In the genomic region with DNA sequence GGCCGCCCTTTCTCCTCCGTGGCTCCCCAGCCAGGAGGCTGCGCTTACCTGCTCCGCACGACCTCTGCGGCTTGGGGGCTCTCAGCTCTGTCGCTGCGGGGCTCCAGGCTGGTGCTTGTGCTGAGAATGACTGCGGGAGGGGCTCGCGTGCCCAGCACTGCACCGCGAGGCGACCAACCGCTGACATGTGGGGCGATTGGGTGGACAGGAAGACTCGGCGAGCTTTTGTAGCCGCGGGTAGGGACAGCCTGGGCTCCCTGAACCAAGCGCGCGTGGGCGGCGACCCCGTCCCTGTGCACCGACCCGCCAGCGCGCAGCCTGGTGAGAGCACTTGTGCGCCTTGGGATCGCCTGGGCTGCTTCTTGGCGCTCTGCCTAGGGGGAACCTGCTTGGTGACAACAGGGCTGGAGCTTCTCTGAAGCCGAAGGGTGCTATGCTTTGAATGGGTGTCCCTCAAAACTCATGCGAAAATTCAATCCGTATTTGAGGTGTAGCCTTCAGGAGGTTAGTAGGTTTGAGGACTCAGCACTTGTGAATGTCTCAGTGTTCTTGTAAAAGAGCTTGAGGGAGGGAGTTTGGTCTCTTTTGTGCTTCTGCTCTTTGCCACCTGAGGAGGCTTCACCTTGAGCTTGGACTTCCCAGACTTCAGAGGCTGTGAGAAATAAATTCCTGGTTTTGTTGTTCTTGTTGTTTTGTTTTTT, we compare ENCODE assay signal across 8 cellular contexts. TPM values are rescaled to one million over a fixed set of nuclear protein-coding genes. Genes with fewer than 3 reads are reported as not detected.
DNase-seq lines count a peak whose midpoint lies in the region; ATAC-seq and TF ChIP-seq lines count a peak whose summit lies in the region.

No MANE protein-coding gene starts in this region.

- H3K36me3 ChIP-seq in stomach, result no peaks in the 10 kb centered on the region

- H3K27ac Mint-ChIP-seq in activated CD8-positive, alpha-beta T cell treated with anti-CD3 and anti-CD28 coated beads for 36 hours, result no peak overlapping the region

- H3K27ac ChIP-seq in stomach, result no peak overlapping the region

- DNase-seq in AG20443 (ENCODE audit: low spot score), result peak; percentile 54
- peak; percentile 38 for DNase-seq in activated CD8-positive, alpha-beta T cell treated with anti-CD3 and anti-CD28 coated beads for 36 hours
- peak; percentile 65 for DNase-seq in stomach
- no peak for DNase-seq in stimulated activated CD4-positive, alpha-beta T cell treated with anti-CD3 and anti-CD28 coated beads, Interleukin-12 subunit alpha, Interleukin-12 subunit beta, amount 100 ng/mL, for 4 hours

- H3K4me1 ChIP-seq in stomach, result peaks cover 6 to 9% (median 8%) of the 10 kb centered on the region in 4 donors

- TF ChIP-seq CTCF in activated CD8-positive, alpha-beta T cell treated with anti-CD3 and anti-CD28 coated beads for 36 hours (IDR thresholded peaks at IDR 0.05), result no peak
- no peak for TF ChIP-seq CTCF in stomach (IDR thresholded peaks at IDR 0.05)

- POLR2A ChIA-PET in activated CD8-positive, alpha-beta T cell treated with anti-CD3 and anti-CD28 coated beads for 36 hours (lab: Charles Lee), result interaction anchor here (0.5 kb wide), 1 partner anchor 205 kb away, joined by 3 read pairs; no protein-coding TSS in a partner anchor

- H3K27me3 Mint-ChIP-seq in activated CD8-positive, alpha-beta T cell treated with anti-CD3 and anti-CD28 coated beads for 36 hours, result peaks cover 31% of the 10 kb centered on the region

- peak; percentile 65 for ATAC-seq in GM21529 (IDR thresholded peaks at IDR 0.05; ENCODE audit: unreplicated experiment)
- peak; percentile 42 for ATAC-seq in activated CD8-positive, alpha-beta T cell treated with anti-CD3 and anti-CD28 coated beads for 36 hours
- no peak for ATAC-seq in GM19035 (IDR thresholded peaks at IDR 0.05; ENCODE audit: unreplicated experiment)
- ATAC-seq in HG03354 (IDR thresholded peaks at IDR 0.05; ENCODE audit: poor library complexity, severe bottlenecking, unreplicated experiment), result no peak

- intact Hi-C loops in activated CD8-positive, alpha-beta T cell treated with anti-CD3 and anti-CD28 coated beads for 36 hours (cut with micrococcal nuclease), result loop anchor here (10.0 kb wide), 1 partner anchor 456 kb away; no protein-coding TSS in a partner anchor
- intact Hi-C loops in stomach (cut with DNase I; ENCODE audit: low total_unique reads), result no loop called here

- peaks cover 0 to 13% (median 8%) of the 10 kb centered on the region in 4 donors for H3K9me3 ChIP-seq in stomach

- H3K4me3 ChIP-seq in iPS-11a (ENCODE audit: low read depth, low read length) (peak overlapping the region; percentile 20), stomach (peak overlapping the region; percentile 39 to 42 (median 41))

- no peak overlapping the region for H3K4me3 Mint-ChIP-seq in activated CD8-positive, alpha-beta T cell treated with anti-CD3 and anti-CD28 coated beads for 36 hours

- peaks cover 0 to 40% (median 13%) of the 10 kb centered on the region in 3 donors for H3K27me3 ChIP-seq in stomach

- TF ChIP-seq POLR2A in stomach (IDR thresholded peaks at IDR 0.05), result no peak

- no peaks in the 10 kb centered on the region for H3K4me1 Mint-ChIP-seq in activated CD8-positive, alpha-beta T cell treated with anti-CD3 and anti-CD28 coated beads for 36 hours (ENCODE audit: low read depth)

- 2 to 4% (median 3%) methylated on average over 17 to 36 of the region's 36 CpGs for WGBS in stomach, 5 donors

- CTCF ChIA-PET in activated CD8-positive, alpha-beta T cell treated with anti-CD3 and anti-CD28 coated beads for 36 hours (lab: Charles Lee), result interaction anchor here (0.9 kb wide), 1 partner anchor 9 kb away, joined by 3 read pairs; no protein-coding TSS in a partner anchor

- no peak for TF ChIP-seq EP300 in stomach (IDR thresholded peaks at IDR 0.05)

- H3K36me3 Mint-ChIP-seq in activated CD8-positive, alpha-beta T cell treated with anti-CD3 and anti-CD28 coated beads for 36 hours (ENCODE audit: low read depth), result no peaks in the 10 kb centered on the region

- peaks cover 10% of the 10 kb centered on the region for H3K9me3 Mint-ChIP-seq in activated CD8-positive, alpha-beta T cell treated with anti-CD3 and anti-CD28 coated beads for 36 hours

RNA-seq across cellular contexts. Expression of gene IL12A, which starts 50.4 kb away (rescaled TPM):
- not detected for total RNA-seq in activated CD8-positive, alpha-beta T cell treated with anti-CD3 and anti-CD28 coated beads for 36 hours
- total RNA-seq in stomach, result 10 to 100 TPM in 1 of 5 donors, 1 to 10 TPM in 1, not detected in 3; 1.7 to 35.9 TPM
- 1 to 10 TPM in 1 of 3 donors, under 1 TPM in 1, not detected in 1; 0.25 to 2.5 TPM for polyA plus RNA-seq in stomach

Comparison
In these comparisons a context has a peak if more than half of its experiments do, and no peak if none do; other contexts are left out.
1. ATAC-seq: peak in GM21529 (single experiment) and activated CD8-positive, alpha-beta T cell treated with anti-CD3 and anti-CD28 coated beads for 36 hours (single experiment); none in GM19035 (single experiment) and HG03354 (single experiment).